Comparison of ENCODE assay signal across 19 cellular contexts in genomic region chr16:73671102-73671501, GRCh38.
DNase-seq lines count a peak whose midpoint lies in the region; ATAC-seq and TF ChIP-seq lines count a peak whose summit lies in the region.
"Had no signal": no experiment of that assay in that cellular context is flagged by ENCODE, and none has a peak within 500 bp of the region (broad histone marks: within the 10 kb centered on the region; RNA-seq: fewer than 3 reads in every experiment).

No MANE protein-coding gene starts in this region.

- peak overlapping the region; percentile 14; the same call in 1 of the 2 replicates for H3K4me3 Mint-ChIP-seq in WTC11
- H3K4me3 Mint-ChIP-seq in type B pancreatic cell, result peak overlapping the region; percentile 63
- H3K4me3 Mint-ChIP-seq: CD8-positive, alpha-beta T cell had no signal

- H3K36me3 Mint-ChIP-seq in WTC11 (peaks cover 11% of the 10 kb centered on the region), type B pancreatic cell (no peaks in the 10 kb centered on the region)
- H3K36me3 Mint-ChIP-seq: CD8-positive, alpha-beta T cell had no signal

- peak overlapping the region; percentile 26; the same call in 1 of the 2 replicates for H3K4me3 ChIP-seq in iPS-20b (ENCODE audit: low read length)
- H3K4me3 ChIP-seq: BLaER1 treated with 17β-estradiol and CSF1 and Interleukin-3, amounts not matched to agents 10 nM and 100 nM; GM12878; SJCRH30 had no signal

- CTCF ChIA-PET in WTC11 (lab: Charles Lee), result interaction anchor here (1.0 kb wide), 1 partner anchor 43 kb away, joined by 3 read pairs; no protein-coding TSS in a partner anchor

- no peak overlapping the region for H3K27ac ChIP-seq in iPS-20b (ENCODE audit: low read length)
- H3K27ac ChIP-seq: BLaER1 treated with 17β-estradiol and CSF1 and Interleukin-3, amounts not matched to agents 10 nM and 100 nM; SJCRH30 had no signal

- peaks cover 20% of the 10 kb centered on the region; the same call in 1 of the 2 replicates for H3K4me1 ChIP-seq in iPS-20b (ENCODE audit: insufficient read depth, low read length)
- H3K4me1 ChIP-seq: SJCRH30 had no signal

- H3K27me3 Mint-ChIP-seq in WTC11 (ENCODE audit: low read depth), result no peaks in the 10 kb centered on the region
- H3K27me3 Mint-ChIP-seq in type B pancreatic cell, result peaks cover 7% of the 10 kb centered on the region

- no peak for TF ChIP-seq CTCF in WTC11 (IDR thresholded peaks at IDR 0.05)
- no peak for TF ChIP-seq CTCF in type B pancreatic cell (conservative IDR thresholded peaks at IDR 0.05)
- no peak for TF ChIP-seq CTCF in GM13976 (IDR thresholded peaks at IDR 0.05; ENCODE audit: borderline replicate concordance, control extremely low read depth, extremely low read depth, insufficient read depth, missing control alignments)

- in situ Hi-C loops in GM13976 (cut with MboI; ENCODE audit: low sequenced_read_pairs, unreplicated experiment), result no loop called here

- POLR2A ChIA-PET in WTC11 (lab: Charles Lee), result no interaction called here

- intact Hi-C loops in Right ventricle myocardium inferior (cut with DNase I), result no loop called here

- no peaks in the 10 kb centered on the region for H3K9me3 ChIP-seq in iPS-20b (ENCODE audit: insufficient read depth, low read depth, low read length)
- H3K9me3 ChIP-seq: SJCRH30 had no signal

- H3K27me3 ChIP-seq in iPS-20b (ENCODE audit: insufficient read depth, low read length), result no peaks in the 10 kb centered on the region
- H3K27me3 ChIP-seq: BLaER1 treated with 17β-estradiol and CSF1 and Interleukin-3, amounts not matched to agents 10 nM and 100 nM; SJCRH30 had no signal

- H3K27ac Mint-ChIP-seq in WTC11 (peak overlapping the region; percentile 46), type B pancreatic cell (no peak overlapping the region)
- H3K27ac Mint-ChIP-seq: CD8-positive, alpha-beta T cell had no signal

- peak in 2 of 3 experiments; percentile 72 to 92 for DNase-seq in NCI-H1417 (lab: John Stamatoyannopoulos, UW)
- peak; percentile 20 for DNase-seq in WTC11 (ENCODE audit: low spot score)
- DNase-seq in type B pancreatic cell (ENCODE audit: extremely low spot score, unreplicated experiment), result no peak
- no peak for DNase-seq in NCI-H1436 (lab: John Stamatoyannopoulos, UW)
- no peak for DNase-seq in Right ventricle myocardium inferior (ENCODE audit: missing footprints)
- DNase-seq in GM13976 (ENCODE audit: low spot score), result no peak
- DNase-seq: CD8-positive, alpha-beta T cell; DMS53; EL; GOT3; KBM-7; NCI-H1105 treated with DMSO at 0.1 percent for 48 hours; NCI-H187 treated with DMSO at 0.1 percent for 48 hours; NCI-H446 had no signal

- ATAC-seq in WTC11, result peak; percentile 78
- no peak for ATAC-seq in Right ventricle myocardium inferior
- ATAC-seq: CD8-positive, alpha-beta T cell; GM12878; HepG2 had no signal

- H3K9me3 Mint-ChIP-seq in WTC11 (peaks cover 32% of the 10 kb centered on the region), type B pancreatic cell (no peaks in the 10 kb centered on the region)

- no peaks in the 10 kb centered on the region for H3K36me3 ChIP-seq in iPS-20b (ENCODE audit: insufficient read depth, low read depth, low read length)
- H3K36me3 ChIP-seq: BLaER1 treated with 17β-estradiol and CSF1 and Interleukin-3, amounts not matched to agents 10 nM and 100 nM; SJCRH30 had no signal

- no peak overlapping the region for H3K9ac ChIP-seq in iPS-20b (ENCODE audit: low read depth, low read length)
- H3K9ac ChIP-seq: BLaER1 treated with 17β-estradiol and CSF1 and Interleukin-3, amounts not matched to agents 10 nM and 100 nM had no signal

- peaks cover 46% of the 10 kb centered on the region for H3K4me1 Mint-ChIP-seq in WTC11
- peaks cover 8% of the 10 kb centered on the region for H3K4me1 Mint-ChIP-seq in type B pancreatic cell (ENCODE audit: unreplicated experiment)

TF ChIP-seq in WTC11, 78 proteins besides CTCF, POLR2A, EP300 and RAD21 (continues in another document):
- TF ChIP-seq ELF4 (CRISPR knock-in tag; IDR thresholded peaks at IDR 0.05; ENCODE audit: low read depth), result no peak
- TF ChIP-seq TP53 (CRISPR knock-in tag; IDR thresholded peaks at IDR 0.05), result no peak
- no peak for TF ChIP-seq FOXP1 (CRISPR knock-in tag; IDR thresholded peaks at IDR 0.05; ENCODE audit: borderline replicate concordance)
- TF ChIP-seq MLX (CRISPR knock-in tag; IDR thresholded peaks at IDR 0.05), result no peak
- TF ChIP-seq CBFB (CRISPR knock-in tag; IDR thresholded peaks at IDR 0.05; ENCODE audit: low read depth), result no peak
- no peak for TF ChIP-seq ZNF416 (CRISPR knock-in tag; IDR thresholded peaks at IDR 0.05)
- TF ChIP-seq NR1H2 (CRISPR knock-in tag; IDR thresholded peaks at IDR 0.05), result no peak
- no peak for TF ChIP-seq IRF1 (CRISPR knock-in tag; IDR thresholded peaks at IDR 0.05)
- no peak for TF ChIP-seq ZBTB43 (CRISPR knock-in tag; IDR thresholded peaks at IDR 0.05)
- TF ChIP-seq ZSCAN18 (CRISPR knock-in tag; IDR thresholded peaks at IDR 0.05), result no peak
- TF ChIP-seq SMAD4 (CRISPR knock-in tag; IDR thresholded peaks at IDR 0.05), result no peak
- TF ChIP-seq NR2C2 (CRISPR knock-in tag; IDR thresholded peaks at IDR 0.05), result no peak
- TF ChIP-seq MYBL2 (CRISPR knock-in tag; IDR thresholded peaks at IDR 0.05), result no peak
- no peak for TF ChIP-seq SOX15 (CRISPR knock-in tag; IDR thresholded peaks at IDR 0.05)
- no peak for TF ChIP-seq ATF3 (CRISPR knock-in tag; conservative IDR thresholded peaks at IDR 0.05)
- TF ChIP-seq IRF2 (CRISPR knock-in tag; IDR thresholded peaks at IDR 0.05; ENCODE audit: borderline replicate concordance, low read depth), result no peak
- no peak for TF ChIP-seq ZNF671 (CRISPR knock-in tag; IDR thresholded peaks at IDR 0.05)
- TF ChIP-seq ERG (CRISPR knock-in tag; IDR thresholded peaks at IDR 0.05), result no peak

Comparison
In these comparisons a context has a peak if more than half of its experiments do, and no peak if none do; other contexts are left out.
1. DNase-seq: peak in NCI-H1417 (2 of 3) and WTC11 (single experiment); none in type B pancreatic cell (single experiment), NCI-H1436 (single experiment), Right ventricle myocardium inferior (single experiment) and GM13976 (single experiment).